In genomic region chr4:181971411-181971810, GRCh38 we compare ENCODE assay signal across 11 cellular contexts.
DNase-seq lines count a peak whose midpoint lies in the region; ATAC-seq, FAIRE-seq and TF ChIP-seq lines count a peak whose summit lies in the region.
"Had no signal": no experiment of that assay in that cellular context is flagged by ENCODE, and none has a peak within 500 bp of the region (broad histone marks: within the 10 kb centered on the region; RNA-seq: fewer than 3 reads in every experiment).

No MANE protein-coding gene starts in this region.

- in situ Hi-C loops in mammary epithelial cell (cut with MboI; ENCODE audit: low sequenced_read_pairs in 2 of 2), result no loop called here

- no peak for TF ChIP-seq EP300 in suprapubic skin (IDR thresholded peaks at IDR 0.05)

- H3K4me3 ChIP-seq in mammary epithelial cell (replicated peaks in 1 of 3; ENCODE audit: insufficient read depth in 1 of 3, low read depth in 2 of 3, low read length in 3 of 3), result no peak overlapping the region
- H3K4me3 ChIP-seq in breast epithelium, result no peak overlapping the region
- no peak overlapping the region for H3K4me3 ChIP-seq in suprapubic skin

- peak; percentile 31 for DNase-seq in mammary epithelial cell
- DNase-seq in breast epithelium (ENCODE audit: low spot score in 2 of 2), result no peak
- DNase-seq in RPMI8226, result peak; percentile 24
- DNase-seq in urothelium cell line (ENCODE audit: low spot score), result peak; percentile 8
- no peak for DNase-seq in suprapubic skin (ENCODE audit: low spot score in 2 of 2)
- DNase-seq in posterior cingulate gyrus, result no peak
- no peak for DNase-seq in RKO (ENCODE audit: low spot score)

- WGBS in mammary epithelial cell (ENCODE audit: low coverage, missing lambda C conversion rate), result 72% methylated on average over 4 of the region's 4 CpGs
- WGBS in suprapubic skin, result 62% methylated on average over 4 of the region's 4 CpGs

- CTCF ChIA-PET in mammary epithelial cell (lab: Charles Lee; ENCODE audit: low non-redundant PET), result no interaction called here

- intact Hi-C loops in mammary epithelial cell (cut with micrococcal nuclease), result no loop called here
- intact Hi-C loops in breast epithelium (cut with DNase I; ENCODE audit: low total_unique reads), result no loop called here
- intact Hi-C loops in posterior cingulate gyrus (cut with DNase I), result no loop called here

- no peaks in the 10 kb centered on the region for H3K36me3 ChIP-seq in mammary epithelial cell (ENCODE audit: insufficient read depth, low read length)
- no peaks in the 10 kb centered on the region for H3K36me3 ChIP-seq in breast epithelium
- no peaks in the 10 kb centered on the region for H3K36me3 ChIP-seq in suprapubic skin

- H3K79me2 ChIP-seq in mammary epithelial cell (ENCODE audit: insufficient read depth, low read length), result no peaks in the 10 kb centered on the region

- H3K9ac ChIP-seq in mammary epithelial cell (ENCODE audit: insufficient read depth, low read length), result no peak overlapping the region

- H3K27ac ChIP-seq in mammary epithelial cell (ENCODE audit: insufficient read depth, low read depth, low read length) (peak overlapping the region; percentile 29), breast epithelium (no peak overlapping the region), suprapubic skin (no peak overlapping the region)

- no peaks in the 10 kb centered on the region for H3K27me3 ChIP-seq in mammary epithelial cell (ENCODE audit: insufficient read depth, low read length)
- no peaks in the 10 kb centered on the region for H3K27me3 ChIP-seq in breast epithelium
- H3K27me3 ChIP-seq in suprapubic skin, result no peaks in the 10 kb centered on the region

- dilution Hi-C loops in mammary epithelial cell (cut with HindIII; ENCODE audit: low sequenced_read_pairs), result no loop called here

- H2AFZ ChIP-seq in mammary epithelial cell (ENCODE audit: low read depth, low read length), result peak overlapping the region; percentile 51

- peak overlapping the region; percentile 53 for H3K4me2 ChIP-seq in mammary epithelial cell (ENCODE audit: insufficient read depth, low read depth, low read length)

- ATAC-seq in HG03103 (IDR thresholded peaks at IDR 0.05; ENCODE audit: low read depth, unreplicated experiment), result peak; percentile 75
- ATAC-seq: HepG2, Right ventricle myocardium inferior had no signal

- FAIRE-seq in urothelium cell line (lab: Jason Lieb, UNC), result no peak
- FAIRE-seq: endometrium, HepG2 had no signal

- peaks cover 47% of the 10 kb centered on the region for H3K4me1 ChIP-seq in mammary epithelial cell (ENCODE audit: insufficient read depth, low read length)
- no peaks in the 10 kb centered on the region for H3K4me1 ChIP-seq in breast epithelium
- H3K4me1 ChIP-seq in suprapubic skin, result no peaks in the 10 kb centered on the region

- BruUV-seq in mammary epithelial cell (replicated peaks; lab: Mats Ljungman, UMichigan), result no TSS peak

- H3K9me3 ChIP-seq in mammary epithelial cell (replicated peaks; ENCODE audit: insufficient read depth, low read length) (no peaks in the 10 kb centered on the region), breast epithelium (peaks cover 0 to 5% of the 10 kb centered on the region in 2 donors), suprapubic skin (no peaks in the 10 kb centered on the region)

- no peaks in the 10 kb centered on the region for H4K20me1 ChIP-seq in mammary epithelial cell (ENCODE audit: insufficient read depth, low read length)

- no peak for TF ChIP-seq POLR2A in breast epithelium (IDR thresholded peaks at IDR 0.05)
- no peak for TF ChIP-seq POLR2A in suprapubic skin (IDR thresholded peaks at IDR 0.05)

- no peak for TF ChIP-seq CTCF in mammary epithelial cell (conservative IDR thresholded peaks at IDR 0.05 in 1 of 2, IDR thresholded peaks at IDR 0.05 in 1 of 2; ENCODE audit: extremely low read depth in 1 of 2, insufficient read depth in 1 of 2, low read depth in 1 of 2, low read length in 2 of 2)
- no peak for TF ChIP-seq CTCF in breast epithelium (IDR thresholded peaks at IDR 0.05)
- TF ChIP-seq CTCF in suprapubic skin (IDR thresholded peaks at IDR 0.05), result no peak

Comparison
In these comparisons a context has a peak if more than half of its experiments do, and no peak if none do; other contexts are left out.
1. DNase-seq: peak in mammary epithelial cell (single experiment), RPMI8226 (single experiment) and urothelium cell line (single experiment); none in breast epithelium (0 of 2), suprapubic skin (0 of 2), posterior cingulate gyrus (0 of 10) and RKO (single experiment).